In the genomic region with DNA sequence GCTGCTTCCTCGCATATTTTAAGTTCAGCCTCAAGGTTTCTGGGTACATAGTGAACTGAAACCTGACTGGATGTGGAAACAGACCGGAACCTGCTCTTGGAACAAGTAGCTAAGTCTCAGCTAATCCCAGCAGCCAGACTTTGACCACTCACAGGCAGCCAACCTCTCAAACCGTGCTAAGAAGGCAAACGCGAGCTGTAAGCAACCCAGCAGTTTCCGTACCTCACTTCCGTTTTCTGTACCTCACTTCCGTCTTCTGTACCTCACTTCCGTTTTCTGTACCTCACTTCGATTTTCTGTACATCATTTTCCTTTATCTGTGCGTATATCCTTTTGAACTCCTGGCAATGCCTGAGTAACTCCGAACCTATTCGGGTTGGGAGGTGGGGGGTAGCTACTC, we compare ENCODE assay signal across 13 cellular contexts.
DNase-seq lines count a peak whose midpoint lies in the region; ATAC-seq and TF ChIP-seq lines count a peak whose summit lies in the region.
"Had no signal": no experiment of that assay in that cellular context is flagged by ENCODE, and none has a peak within 500 bp of the region (broad histone marks: within the 10 kb centered on the region; RNA-seq: fewer than 3 reads in every experiment).

No MANE protein-coding gene starts in this region.

- peaks cover 29% of the 10 kb centered on the region for H3K4me1 Mint-ChIP-seq in HFFc6 (ENCODE audit: low read depth)

- no peaks in the 10 kb centered on the region for H3K27me3 Mint-ChIP-seq in HFFc6 (ENCODE audit: insufficient read depth)
- H3K27me3 Mint-ChIP-seq: CD4-positive, alpha-beta T cell had no signal

- no peaks in the 10 kb centered on the region for H3K36me3 ChIP-seq in lower lobe of right lung
- H3K36me3 ChIP-seq: thyroid gland had no signal

- ATAC-seq in lower lobe of right lung (peak; percentile 21 to 64), HG03039 (IDR thresholded peaks at IDR 0.05; ENCODE audit: unreplicated experiment) (no peak), GM21825 (IDR thresholded peaks at IDR 0.05; ENCODE audit: unreplicated experiment) (no peak), HG02840 (IDR thresholded peaks at IDR 0.05; ENCODE audit: low FRiP score, unreplicated experiment) (no peak), GM18861 (IDR thresholded peaks at IDR 0.05; ENCODE audit: unreplicated experiment) (no peak)

- peak overlapping the region; percentile 22; the same call in 1 of the 2 replicates for H3K27ac Mint-ChIP-seq in HFFc6
- H3K27ac Mint-ChIP-seq: CD4-positive, alpha-beta T cell had no signal

- no peaks in the 10 kb centered on the region for H3K9me3 Mint-ChIP-seq in HFFc6
- H3K9me3 Mint-ChIP-seq: CD4-positive, alpha-beta T cell had no signal

- H3K9me3 ChIP-seq in lower lobe of right lung, result no peaks in the 10 kb centered on the region
- H3K9me3 ChIP-seq: thyroid gland had no signal

- intact Hi-C loops in lower lobe of right lung (cut with DNase I), result no loop called here

- peak overlapping the region; percentile 42 for H3K4me3 ChIP-seq in lower lobe of right lung
- H3K4me3 ChIP-seq: thyroid gland had no signal

- DNase-seq in A172 (ENCODE audit: low spot score), result peak; percentile 92
- no peak for DNase-seq in HFFc6
- peak; percentile 58 for DNase-seq in SKM-1 (lab: John Stamatoyannopoulos, UW; ENCODE audit: unreplicated experiment)
- DNase-seq in lower lobe of right lung, result no peak
- DNase-seq: amygdala; CD4-positive, alpha-beta T cell; stimulated activated CD4-positive, alpha-beta T cell treated with anti-CD3 and anti-CD28 coated beads, Interleukin-4, amount 100 ng/mL, for 24 hours; SW 1271; thyroid gland had no signal

- H3K27ac ChIP-seq in lower lobe of right lung, result peak overlapping the region; percentile 38
- H3K27ac ChIP-seq: thyroid gland had no signal

- H3K4me3 Mint-ChIP-seq in HFFc6, result peak overlapping the region; percentile 76
- H3K4me3 Mint-ChIP-seq: CD4-positive, alpha-beta T cell had no signal

- no peaks in the 10 kb centered on the region for H3K27me3 ChIP-seq in lower lobe of right lung (ENCODE audit: low read depth)
- H3K27me3 ChIP-seq: thyroid gland had no signal

- H3K36me3 Mint-ChIP-seq in HFFc6 (ENCODE audit: low read depth), result peaks cover 9% of the 10 kb centered on the region; the same call in 1 of the 2 replicates

- H3K4me1 ChIP-seq in lower lobe of right lung, result no peaks in the 10 kb centered on the region
- H3K4me1 ChIP-seq: thyroid gland had no signal

- TF ChIP-seq CTCF in HFFc6 (IDR thresholded peaks at IDR 0.05) (no peak), lower lobe of right lung (IDR thresholded peaks at IDR 0.05) (no peak)

Comparison
In these comparisons a context has a peak if more than half of its experiments do, and no peak if none do; other contexts are left out.
1. DNase-seq: peak in A172 (single experiment) and SKM-1 (single experiment); none in HFFc6 (single experiment) and lower lobe of right lung (single experiment).
2. ATAC-seq: peak in lower lobe of right lung (2 of 2); none in HG03039 (single experiment), GM21825 (single experiment), HG02840 (single experiment) and GM18861 (single experiment).